Comparison of ENCODE assay signal across 1 cellular context in genomic region chr12:28191018-28191595, GRCh38.
TF ChIP-seq lines count a peak whose summit lies in the region.

No MANE protein-coding gene starts in this region.

TF ChIP-seq in HepG2, 621 proteins besides CTCF, POLR2A, EP300 and RAD21 (continued from another document):
- TF ChIP-seq ZNF609 (CRISPR knock-in tag; IDR thresholded peaks at IDR 0.05; ENCODE audit: borderline replicate concordance) (no peak), ARID2 (CRISPR knock-in tag; IDR thresholded peaks at IDR 0.05; ENCODE audit: borderline replicate concordance) (peak; percentile 2; the same call in 1 of the 2 replicates), SP1 (IDR thresholded peaks at IDR 0.05) (no peak), SP1 (CRISPR knock-in tag; IDR thresholded peaks at IDR 0.05) (0 out of 2 replicates have a peak, but pooled peaks have one; percentile 0), BATF2 (CRISPR knock-in tag; IDR thresholded peaks at IDR 0.05) (0 out of 2 replicates have a peak, but pooled peaks have one; percentile 5), JUNB (CRISPR knock-in tag; IDR thresholded peaks at IDR 0.05; ENCODE audit: borderline replicate concordance) (no peak), TOE1 (CRISPR knock-in tag; IDR thresholded peaks at IDR 0.05) (no peak), FOXO4 (CRISPR knock-in tag; conservative IDR thresholded peaks at IDR 0.05) (no peak), ZNF607 (CRISPR knock-in tag; IDR thresholded peaks at IDR 0.05; ENCODE audit: borderline replicate concordance) (peak; percentile 1; the same call in 1 of the 2 replicates), KDM4B (CRISPR knock-in tag; IDR thresholded peaks at IDR 0.05) (no peak), ZNF264 (CRISPR knock-in tag; IDR thresholded peaks at IDR 0.05) (0 out of 2 replicates have a peak, but pooled peaks have one; percentile 10), ZNF589 (CRISPR knock-in tag; conservative IDR thresholded peaks at IDR 0.05) (no peak), ATAD3A (CRISPR knock-in tag; IDR thresholded peaks at IDR 0.05) (no peak), ZNF878 (CRISPR knock-in tag; IDR thresholded peaks at IDR 0.05) (0 out of 2 replicates have a peak, but pooled peaks have one; percentile 2), NFKBIZ (CRISPR knock-in tag; IDR thresholded peaks at IDR 0.05) (no peak), NR2C2 (CRISPR knock-in tag; IDR thresholded peaks at IDR 0.05; ENCODE audit: borderline replicate concordance) (no peak), POLR2AphosphoS2 (IDR thresholded peaks at IDR 0.05; ENCODE audit: low read depth, low read length) (no peak), HNF4G (IDR thresholded peaks at IDR 0.05; ENCODE audit: borderline replicate concordance, low read depth, low read length) (no peak), HNF4G (CRISPR knock-in tag; IDR thresholded peaks at IDR 0.05; ENCODE audit: borderline replicate concordance, low read depth) (no peak), MAF1 (CRISPR knock-in tag; IDR thresholded peaks at IDR 0.05; ENCODE audit: borderline replicate concordance) (no peak)
